ENCODE assay signal across 13 cellular contexts in the genomic region with DNA sequence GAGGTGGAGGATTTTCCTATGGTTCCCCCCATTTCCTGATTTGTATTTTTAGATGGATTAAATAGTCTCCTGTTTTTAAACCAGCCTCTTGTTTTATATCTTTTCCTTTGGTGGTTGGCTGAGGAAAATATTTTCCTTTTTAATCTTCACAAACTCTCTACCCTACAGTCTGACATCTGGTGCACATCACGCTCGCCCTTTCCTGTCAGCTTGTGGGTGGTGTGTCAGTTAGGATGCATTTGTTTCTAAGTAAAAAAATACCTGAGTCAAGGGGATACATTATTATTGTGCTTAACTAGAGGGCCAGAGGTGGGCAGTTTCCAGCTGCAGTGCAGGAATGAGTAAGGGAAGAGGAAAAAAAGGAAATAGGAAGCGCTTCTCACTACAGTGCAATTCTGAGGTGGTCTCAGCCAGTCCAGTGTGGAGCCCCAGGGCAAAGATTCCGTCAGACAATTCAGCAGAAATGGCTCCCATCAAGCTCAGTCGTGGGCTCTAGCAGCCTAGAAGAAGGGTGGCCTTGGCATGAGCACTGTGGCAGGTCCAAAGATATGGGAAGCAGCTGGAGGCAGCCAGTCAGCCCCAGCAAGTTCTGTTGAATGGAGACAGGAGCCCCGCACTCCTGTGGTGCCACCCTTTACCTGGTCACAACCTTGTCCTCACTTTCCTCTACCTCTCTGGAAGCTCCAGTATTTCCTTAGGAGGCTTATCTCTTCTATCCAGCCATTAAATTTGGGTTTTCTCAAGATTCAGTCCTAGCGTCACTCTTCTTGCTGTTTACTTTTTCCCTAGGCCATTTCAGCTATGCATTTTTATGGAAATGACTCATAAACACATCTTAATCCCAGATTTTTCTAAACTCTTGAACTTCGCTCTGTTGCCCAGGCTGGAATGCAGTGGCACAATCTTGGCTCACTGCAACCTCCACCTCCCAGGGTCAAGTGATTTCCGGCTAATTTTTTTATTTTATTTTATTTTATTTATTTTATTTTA. TPM values are rescaled to one million over a fixed set of nuclear protein-coding genes. Genes with fewer than 3 reads are reported as not detected.
A peak's percentile ranks its signal among the peaks of the same experiment; 100 is the strongest.
DNase-seq lines count a peak whose midpoint lies in the region; ATAC-seq and TF ChIP-seq lines count a peak whose summit lies in the region.
"Had no signal": no experiment of that assay in that cellular context is flagged by ENCODE, and none has a peak within 500 bp of the region (broad histone marks: within the 10 kb centered on the region; RNA-seq: fewer than 3 reads in every experiment).

No MANE protein-coding gene starts in this region.

- H3K4me1 ChIP-seq in CD4-positive, alpha-beta memory T cell (ENCODE audit: insufficient read depth, low read length), result no peaks in the 10 kb centered on the region
- H3K4me1 ChIP-seq: testis had no signal

- peaks cover 49 to 74% of the 10 kb centered on the region in 2 donors for H3K36me3 Mint-ChIP-seq in CD4-positive, alpha-beta memory T cell
- H3K36me3 Mint-ChIP-seq in osteocyte (ENCODE audit: unreplicated experiment), result peaks cover 51% of the 10 kb centered on the region
- H3K36me3 Mint-ChIP-seq in activated naive CD4-positive, alpha-beta T cell treated with anti-CD3 and anti-CD28 coated beads, Interleukin-2, amount 50 U/mL, for 72 hours, result peaks cover 12 to 15% of the 10 kb centered on the region in 2 donors

- no peak for DNase-seq in CD4-positive, alpha-beta memory T cell
- peak; percentile 80 for DNase-seq in M059J (ENCODE audit: low read depth)
- DNase-seq in dedifferentiated amniotic fluid mesenchymal stem cell (ENCODE audit: extremely low spot score), result peak; percentile 62
- no peak for DNase-seq in osteocyte (ENCODE audit: extremely low spot score, unreplicated experiment)
- DNase-seq in GM13976 (ENCODE audit: low spot score), result no peak
- DNase-seq in kidney tubule cell (ENCODE audit: low spot score), result no peak
- no peak for DNase-seq in activated naive CD4-positive, alpha-beta T cell treated with anti-CD3 and anti-CD28 coated beads, Interleukin-2, amount 50 U/mL, for 72 hours (ENCODE audit: low spot score in 2 of 2)
- DNase-seq: GOT3, NCI-H1105 had no signal

- no peaks in the 10 kb centered on the region for H3K4me1 Mint-ChIP-seq in CD4-positive, alpha-beta memory T cell
- H3K4me1 Mint-ChIP-seq in osteocyte (ENCODE audit: unreplicated experiment), result peaks cover 24% of the 10 kb centered on the region
- H3K4me1 Mint-ChIP-seq: brain had no signal

- POLR2A ChIA-PET in CD4-positive, alpha-beta memory T cell (lab: Charles Lee; ENCODE audit: partially characterized antibody), result no interaction called here

- no peak overlapping the region for H3K27ac ChIP-seq in CD4-positive, alpha-beta memory T cell (ENCODE audit: low read depth, low read length)
- H3K27ac ChIP-seq: testis had no signal

- intact Hi-C loops in CD4-positive, alpha-beta memory T cell (cut with micrococcal nuclease), result no loop called here

- H3K27me3 Mint-ChIP-seq in CD4-positive, alpha-beta memory T cell, result no peaks in the 10 kb centered on the region
- no peaks in the 10 kb centered on the region for H3K27me3 Mint-ChIP-seq in osteocyte (ENCODE audit: unreplicated experiment)
- H3K27me3 Mint-ChIP-seq: brain had no signal

- H3K9me3 ChIP-seq in CD4-positive, alpha-beta memory T cell (ENCODE audit: control insufficient read depth in 1 of 2, low read length in 2 of 2), result no peaks in the 10 kb centered on the region
- H3K9me3 ChIP-seq: Caco-2, testis had no signal

- TF ChIP-seq CTCF in osteocyte (IDR thresholded peaks at IDR 0.05), result no peak
- TF ChIP-seq CTCF in GM13976 (IDR thresholded peaks at IDR 0.05; ENCODE audit: borderline replicate concordance, control extremely low read depth, extremely low read depth, insufficient read depth, missing control alignments), result no peak

- H3K27ac Mint-ChIP-seq in CD4-positive, alpha-beta memory T cell, result peak overlapping the region in 4 of 7 donors; percentile 32 to 79 (median 67)
- peak overlapping the region; percentile 58 for H3K27ac Mint-ChIP-seq in osteocyte (ENCODE audit: unreplicated experiment)
- H3K27ac Mint-ChIP-seq in activated naive CD4-positive, alpha-beta T cell treated with anti-CD3 and anti-CD28 coated beads, Interleukin-2, amount 50 U/mL, for 72 hours, result peak overlapping the region in 1 of 2 donors; percentile 24
- H3K27ac Mint-ChIP-seq: brain had no signal

- no peak overlapping the region for H3K4me3 Mint-ChIP-seq in CD4-positive, alpha-beta memory T cell
- no peak overlapping the region for H3K4me3 Mint-ChIP-seq in osteocyte (ENCODE audit: unreplicated experiment)
- H3K4me3 Mint-ChIP-seq: brain had no signal

- H3K36me3 ChIP-seq in CD4-positive, alpha-beta memory T cell (ENCODE audit: insufficient read depth, low read length), result peaks cover 59% of the 10 kb centered on the region

- peaks cover 0 to 1% (median 0%) of the 10 kb centered on the region in 8 donors for H3K9me3 Mint-ChIP-seq in CD4-positive, alpha-beta memory T cell
- H3K9me3 Mint-ChIP-seq in osteocyte (ENCODE audit: unreplicated experiment), result no peaks in the 10 kb centered on the region
- no peaks in the 10 kb centered on the region for H3K9me3 Mint-ChIP-seq in activated naive CD4-positive, alpha-beta T cell treated with anti-CD3 and anti-CD28 coated beads, Interleukin-2, amount 50 U/mL, for 72 hours
- H3K9me3 Mint-ChIP-seq: brain had no signal

- H3K27me3 ChIP-seq in CD4-positive, alpha-beta memory T cell (ENCODE audit: insufficient read depth, low read length), result no peaks in the 10 kb centered on the region
- H3K27me3 ChIP-seq: testis had no signal

- CTCF ChIA-PET in CD4-positive, alpha-beta memory T cell (lab: Charles Lee; ENCODE audit: partially characterized antibody), result interaction anchor here (3.0 kb wide), 1 partner anchor 12 kb away, joined by 16 read pairs; no protein-coding TSS in a partner anchor

- no peak overlapping the region for H3K4me3 ChIP-seq in CD4-positive, alpha-beta memory T cell (ENCODE audit: low read length in 2 of 2)
- H3K4me3 ChIP-seq: testis had no signal

- ATAC-seq in GM19397 (IDR thresholded peaks at IDR 0.05; ENCODE audit: unreplicated experiment), result no peak
- ATAC-seq in activated naive CD4-positive, alpha-beta T cell treated with anti-CD3 and anti-CD28 coated beads, Interleukin-2, amount 50 U/mL, for 72 hours, result no peak

- in situ Hi-C loops in GM13976 (cut with MboI; ENCODE audit: low sequenced_read_pairs, unreplicated experiment), result no loop called here

RNA-seq across cellular contexts. Expression of a gene that starts 18.5 kb away (rescaled TPM):
- not detected for total RNA-seq in CD4-positive, alpha-beta memory T cell
- polyA plus RNA-seq in CD4-positive, alpha-beta memory T cell, result not detected
- total RNA-seq in M059J (2014; rRNA removed; shearing (Covaris generic)), result not detected in 2 replicates
- not detected in 2 replicates for total RNA-seq in osteocyte
- not detected for total RNA-seq in activated naive CD4-positive, alpha-beta T cell treated with anti-CD3 and anti-CD28 coated beads, Interleukin-2, amount 50 U/mL, for 72 hours
- total RNA-seq: Caco-2 had no signal

RNA-seq across cellular contexts. Expression of a gene that starts 33.5 kb away (rescaled TPM):
- 10 to 100 TPM; 57.2 to 61.7 TPM for total RNA-seq in CD4-positive, alpha-beta memory T cell
- polyA plus RNA-seq in CD4-positive, alpha-beta memory T cell, result 10 to 100 TPM; 72.5 to 90.2 TPM
- 102 and 118 TPM in 2 replicates for total RNA-seq in M059J (2014; rRNA removed; shearing (Covaris generic))
- total RNA-seq in osteocyte, result 44.0 and 50.9 TPM in 2 replicates
- total RNA-seq in activated naive CD4-positive, alpha-beta T cell treated with anti-CD3 and anti-CD28 coated beads, Interleukin-2, amount 50 U/mL, for 72 hours, result 100 to 1,000 TPM in 1 of 2 donors, 10 to 100 TPM in 1; 70.7 to 105 TPM

RNA-seq across cellular contexts. Expression of a gene that starts 37.6 kb away (rescaled TPM):
- 10 to 100 TPM; 87.3 to 89.9 TPM for total RNA-seq in CD4-positive, alpha-beta memory T cell
- 10 to 100 TPM; 16.9 to 19.4 TPM for polyA plus RNA-seq in CD4-positive, alpha-beta memory T cell
- 11.9 and 19.1 TPM in 2 replicates for total RNA-seq in M059J (2014; rRNA removed; shearing (Covaris generic))
- total RNA-seq in osteocyte, result 40.8 and 45.1 TPM in 2 replicates
- 10 to 100 TPM; 28.8 to 38.9 TPM for total RNA-seq in activated naive CD4-positive, alpha-beta T cell treated with anti-CD3 and anti-CD28 coated beads, Interleukin-2, amount 50 U/mL, for 72 hours

RNA-seq across cellular contexts. Expression of a gene that starts 44.7 kb away (rescaled TPM):
- total RNA-seq in CD4-positive, alpha-beta memory T cell, result 10 to 100 TPM; 17.2 to 20.0 TPM
- polyA plus RNA-seq in CD4-positive, alpha-beta memory T cell, result 10 to 100 TPM; 22.3 to 32.2 TPM
- total RNA-seq in M059J (2014; rRNA removed; shearing (Covaris generic)), result not detected in 2 replicates
- not detected in 2 replicates for total RNA-seq in osteocyte
- total RNA-seq in activated naive CD4-positive, alpha-beta T cell treated with anti-CD3 and anti-CD28 coated beads, Interleukin-2, amount 50 U/mL, for 72 hours, result 10 to 100 TPM; 24.0 to 31.8 TPM
- total RNA-seq: Caco-2 had no signal

RNA-seq across cellular contexts. Expression of a gene that starts 47.0 kb away (rescaled TPM):
- total RNA-seq in CD4-positive, alpha-beta memory T cell, result 10 to 100 TPM; 13.3 to 14.3 TPM
- polyA plus RNA-seq in CD4-positive, alpha-beta memory T cell, result 10 to 100 TPM; 15.3 to 17.9 TPM
- total RNA-seq in M059J (2014; rRNA removed; shearing (Covaris generic)), result 2.3 and 3.6 TPM in 2 replicates
- 18.2 and 20.8 TPM in 2 replicates for total RNA-seq in osteocyte
- total RNA-seq in activated naive CD4-positive, alpha-beta T cell treated with anti-CD3 and anti-CD28 coated beads, Interleukin-2, amount 50 U/mL, for 72 hours, result 1 to 10 TPM in 1 of 2 donors, under 1 TPM in 1; 0.91 to 3.1 TPM

Comparison
In these comparisons a context has a peak if more than half of its experiments do, and no peak if none do; other contexts are left out.
1. DNase-seq: peak in M059J (single experiment) and dedifferentiated amniotic fluid mesenchymal stem cell (single experiment); none in CD4-positive, alpha-beta memory T cell (0 of 5), osteocyte (single experiment), GM13976 (single experiment), kidney tubule cell (single experiment) and activated naive CD4-positive, alpha-beta T cell treated with anti-CD3 and anti-CD28 coated beads, Interleukin-2, amount 50 U/mL, for 72 hours (0 of 2).